ENCODE assay signal across 23 cellular contexts in the genomic region with DNA sequence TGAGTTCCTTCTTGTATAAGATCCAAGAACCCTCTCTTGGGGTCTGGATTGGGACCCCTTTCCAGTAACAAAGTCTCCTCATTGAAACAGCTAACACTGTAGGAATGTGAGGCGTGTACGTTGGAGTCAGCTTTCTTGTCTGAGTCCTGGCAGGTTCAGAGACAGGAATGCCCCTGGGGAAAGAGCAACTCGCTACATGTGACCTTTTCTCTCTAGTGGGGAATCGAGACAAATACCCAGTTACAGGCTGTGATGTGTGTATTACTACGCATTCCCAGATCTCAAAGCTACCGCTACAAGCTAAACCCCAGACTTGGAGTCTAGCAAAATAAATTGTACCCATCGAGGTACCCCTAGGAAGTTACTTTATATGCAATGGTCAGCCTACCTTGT.
A peak's percentile ranks its signal among the peaks of the same experiment; 100 is the strongest.
DNase-seq lines count a peak whose midpoint lies in the region; ATAC-seq, FAIRE-seq and TF ChIP-seq lines count a peak whose summit lies in the region.
"Had no signal": no experiment of that assay in that cellular context is flagged by ENCODE, and none has a peak within 500 bp of the region (broad histone marks: within the 10 kb centered on the region; RNA-seq: fewer than 3 reads in every experiment).

No MANE protein-coding gene starts in this region.

- ATAC-seq in foreskin keratinocyte (peak; percentile 93), SK-N-SH treated with all-trans-retinoic acid at 6 μM for 48 hours (no peak)
- ATAC-seq: activated CD4-positive, alpha-beta T cell treated with anti-CD3 and anti-CD28 coated beads for 36 hours; activated naive CD4-positive, alpha-beta T cell treated with anti-CD3 and anti-CD28 coated beads, Interleukin-2, amount 50 U/mL, for 72 hours; left lung; right lobe of liver had no signal

- no peaks in the 10 kb centered on the region for H3K79me2 ChIP-seq in Karpas-422 (ENCODE audit: low read length)

- no peak overlapping the region for H3K9ac ChIP-seq in Karpas-422 (ENCODE audit: low read length)

- TF ChIP-seq POLR2A in lower leg skin (IDR thresholded peaks at IDR 0.05): no peak

- H3K27ac ChIP-seq in foreskin keratinocyte (peak overlapping the region; percentile 48), Karpas-422 (ENCODE audit: low read length) (no peak overlapping the region)
- H3K27ac ChIP-seq: cardiac muscle cell, dorsolateral prefrontal cortex, left lung, PC-9, right lobe of liver, SK-N-MC, thyroid gland had no signal

- FAIRE-seq in G401.6 (lab: Jason Lieb, UNC): peak; percentile 99

- no peaks in the 10 kb centered on the region for H3K36me3 Mint-ChIP-seq in progenitor cell of endocrine pancreas (ENCODE audit: insufficient read depth)
- H3K36me3 Mint-ChIP-seq: activated naive CD4-positive, alpha-beta T cell treated with anti-CD3 and anti-CD28 coated beads, Interleukin-2, amount 50 U/mL, for 72 hours had no signal

- H2AFZ ChIP-seq in Karpas-422 (ENCODE audit: low read length): no peak overlapping the region
- H2AFZ ChIP-seq: PC-9 had no signal

- no peak overlapping the region for H3K4me3 ChIP-seq in lower leg skin (ENCODE audit: low read depth, poor library complexity, severe bottlenecking)
- no peak overlapping the region for H3K4me3 ChIP-seq in Karpas-422 (ENCODE audit: low read length)
- H3K4me3 ChIP-seq: cardiac muscle cell, dorsolateral prefrontal cortex, left lung, PC-9, right lobe of liver, SK-N-MC, thyroid gland had no signal

- H3K9me3 ChIP-seq in Karpas-422 (ENCODE audit: low read length): no peaks in the 10 kb centered on the region
- H3K9me3 ChIP-seq: left lung, right lobe of liver, thyroid gland had no signal

- peak; percentile 24 for DNase-seq in amniotic epithelial cell (ENCODE audit: low read depth)
- DNase-seq in foreskin keratinocyte: peak; percentile 77 to 94
- DNase-seq in progenitor cell of endocrine pancreas (ENCODE audit: low spot score, unreplicated experiment): no peak
- no peak for DNase-seq in lower leg skin (ENCODE audit: low spot score in 2 of 2)
- DNase-seq in Karpas-422: no peak
- no peak for DNase-seq in NCI-H526 (lab: John Stamatoyannopoulos, UW)
- DNase-seq: activated CD4-positive, alpha-beta T cell treated with anti-CD3 and anti-CD28 coated beads for 36 hours; CD4-positive, alpha-beta memory T cell; DMS79; dorsolateral prefrontal cortex; erythroblast; left lung; NCI-H1694; NCI-H2227 treated with DMSO at 0.1 percent for 48 hours; right lobe of liver; stimulated activated naive CD4-positive, alpha-beta T cell; thyroid gland had no signal

- H3K27ac Mint-ChIP-seq in progenitor cell of endocrine pancreas: peak overlapping the region; percentile 71
- H3K27ac Mint-ChIP-seq: activated CD4-positive, alpha-beta T cell treated with anti-CD3 and anti-CD28 coated beads for 36 hours; activated naive CD4-positive, alpha-beta T cell treated with anti-CD3 and anti-CD28 coated beads, Interleukin-2, amount 50 U/mL, for 72 hours; CD4-positive, alpha-beta memory T cell had no signal

- no peaks in the 10 kb centered on the region for H3K27me3 Mint-ChIP-seq in progenitor cell of endocrine pancreas

- TF ChIP-seq CTCF in foreskin keratinocyte (conservative IDR thresholded peaks at IDR 0.05) (no peak), progenitor cell of endocrine pancreas (IDR thresholded peaks at IDR 0.05; ENCODE audit: unreplicated experiment) (no peak), lower leg skin (IDR thresholded peaks at IDR 0.05) (no peak)

- peaks cover 29% of the 10 kb centered on the region for H3K4me1 Mint-ChIP-seq in progenitor cell of endocrine pancreas (ENCODE audit: low read depth)
- H3K4me1 Mint-ChIP-seq: activated CD4-positive, alpha-beta T cell treated with anti-CD3 and anti-CD28 coated beads for 36 hours; CD4-positive, alpha-beta memory T cell had no signal

- no peaks in the 10 kb centered on the region for H3K9me3 Mint-ChIP-seq in progenitor cell of endocrine pancreas (ENCODE audit: low read depth)
- H3K9me3 Mint-ChIP-seq: activated naive CD4-positive, alpha-beta T cell treated with anti-CD3 and anti-CD28 coated beads, Interleukin-2, amount 50 U/mL, for 72 hours; CD4-positive, alpha-beta memory T cell had no signal

- no peak overlapping the region for H3K4me2 ChIP-seq in Karpas-422 (ENCODE audit: low read depth, low read length, poor library complexity, severe bottlenecking)
- H3K4me2 ChIP-seq: PC-9 had no signal

- no peaks in the 10 kb centered on the region for H3K36me3 ChIP-seq in Karpas-422 (ENCODE audit: insufficient read depth, low read length)
- H3K36me3 ChIP-seq: cardiac muscle cell, left lung, right lobe of liver, thyroid gland had no signal

- intact Hi-C loops in lower leg skin (cut with DNase I; ENCODE audit: low total_unique reads): no loop called here

- no peaks in the 10 kb centered on the region for H4K20me1 ChIP-seq in Karpas-422 (ENCODE audit: insufficient read depth, low read depth, low read length)

- H3K4me1 ChIP-seq in foreskin keratinocyte (peaks cover 15% of the 10 kb centered on the region), Karpas-422 (ENCODE audit: low read length) (peaks cover 5% of the 10 kb centered on the region)
- H3K4me1 ChIP-seq: left lung, right lobe of liver, thyroid gland had no signal

- H3K27me3 ChIP-seq in foreskin keratinocyte (no peaks in the 10 kb centered on the region), Karpas-422 (ENCODE audit: low read length) (no peaks in the 10 kb centered on the region)
- H3K27me3 ChIP-seq: cardiac muscle cell, right lobe of liver, thyroid gland had no signal

- no peak overlapping the region for H3K4me3 Mint-ChIP-seq in progenitor cell of endocrine pancreas (ENCODE audit: low read depth)
- H3K4me3 Mint-ChIP-seq: activated CD4-positive, alpha-beta T cell treated with anti-CD3 and anti-CD28 coated beads for 36 hours; CD4-positive, alpha-beta memory T cell had no signal

- H3K9me2 ChIP-seq in Karpas-422 (replicated peaks; ENCODE audit: insufficient read depth, low read length): no peaks in the 10 kb centered on the region

- 60 to 66% methylated on average over 7 of the region's 7 CpGs for WGBS in lower leg skin, 2 donors

TF ChIP-seq in SK-N-SH treated with all-trans-retinoic acid at 6 μM for 48 hours, 23 proteins besides CTCF, POLR2A, EP300 and RAD21:
- TF ChIP-seq ARNTL (CRISPR knock-in tag; IDR thresholded peaks at IDR 0.05; ENCODE audit: borderline replicate concordance, low read depth) (no peak), ZNF565 (CRISPR knock-in tag; conservative IDR thresholded peaks at IDR 0.05; ENCODE audit: low read depth) (no peak), GLIS3 (CRISPR knock-in tag; IDR thresholded peaks at IDR 0.05) (no peak), ESRRG (CRISPR knock-in tag; IDR thresholded peaks at IDR 0.05) (no peak), TOX (CRISPR knock-in tag; IDR thresholded peaks at IDR 0.05; ENCODE audit: borderline replicate concordance) (no peak), RARB (CRISPR knock-in tag; IDR thresholded peaks at IDR 0.05) (no peak), ZFP30 (CRISPR knock-in tag; IDR thresholded peaks at IDR 0.05) (no peak)
- TF ChIP-seq, protein P1, sequence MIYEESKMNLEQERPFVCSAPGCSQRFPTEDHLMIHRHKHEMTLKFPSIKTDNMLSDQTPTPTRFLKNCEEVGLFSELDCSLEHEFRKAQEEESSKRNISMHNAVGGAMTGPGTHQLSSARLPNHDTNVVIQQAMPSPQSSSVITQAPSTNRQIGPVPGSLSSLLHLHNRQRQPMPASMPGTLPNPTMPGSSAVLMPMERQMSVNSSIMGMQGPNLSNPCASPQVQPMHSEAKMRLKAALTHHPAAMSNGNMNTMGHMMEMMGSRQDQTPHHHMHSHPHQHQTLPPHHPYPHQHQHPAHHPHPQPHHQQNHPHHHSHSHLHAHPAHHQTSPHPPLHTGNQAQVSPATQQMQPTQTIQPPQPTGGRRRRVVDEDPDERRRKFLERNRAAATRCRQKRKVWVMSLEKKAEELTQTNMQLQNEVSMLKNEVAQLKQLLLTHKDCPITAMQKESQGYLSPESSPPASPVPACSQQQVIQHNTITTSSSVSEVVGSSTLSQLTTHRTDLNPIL (CRISPR knock-in tag; IDR thresholded peaks at IDR 0.05; ENCODE audit: low read depth): no peak
- TF ChIP-seq, protein P2, sequence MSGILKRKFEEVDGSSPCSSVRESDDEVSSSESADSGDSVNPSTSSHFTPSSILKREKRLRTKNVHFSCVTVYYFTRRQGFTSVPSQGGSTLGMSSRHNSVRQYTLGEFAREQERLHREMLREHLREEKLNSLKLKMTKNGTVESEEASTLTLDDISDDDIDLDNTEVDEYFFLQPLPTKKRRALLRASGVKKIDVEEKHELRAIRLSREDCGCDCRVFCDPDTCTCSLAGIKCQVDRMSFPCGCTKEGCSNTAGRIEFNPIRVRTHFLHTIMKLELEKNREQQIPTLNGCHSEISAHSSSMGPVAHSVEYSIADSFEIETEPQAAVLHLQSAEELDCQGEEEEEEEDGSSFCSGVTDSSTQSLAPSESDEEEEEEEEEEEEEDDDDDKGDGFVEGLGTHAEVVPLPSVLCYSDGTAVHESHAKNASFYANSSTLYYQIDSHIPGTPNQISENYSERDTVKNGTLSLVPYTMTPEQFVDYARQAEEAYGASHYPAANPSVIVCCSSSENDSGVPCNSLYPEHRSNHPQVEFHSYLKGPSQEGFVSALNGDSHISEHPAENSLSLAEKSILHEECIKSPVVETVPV (CRISPR knock-in tag; IDR thresholded peaks at IDR 0.05): no peak

Comparison
In these comparisons a context has a peak if more than half of its experiments do, and no peak if none do; other contexts are left out.
1. DNase-seq: peak in amniotic epithelial cell (single experiment) and foreskin keratinocyte (2 of 2); none in progenitor cell of endocrine pancreas (single experiment), lower leg skin (0 of 2), Karpas-422 (single experiment) and NCI-H526 (0 of 2).